23 cellular contexts compared by ENCODE assay signal in the genomic region with DNA sequence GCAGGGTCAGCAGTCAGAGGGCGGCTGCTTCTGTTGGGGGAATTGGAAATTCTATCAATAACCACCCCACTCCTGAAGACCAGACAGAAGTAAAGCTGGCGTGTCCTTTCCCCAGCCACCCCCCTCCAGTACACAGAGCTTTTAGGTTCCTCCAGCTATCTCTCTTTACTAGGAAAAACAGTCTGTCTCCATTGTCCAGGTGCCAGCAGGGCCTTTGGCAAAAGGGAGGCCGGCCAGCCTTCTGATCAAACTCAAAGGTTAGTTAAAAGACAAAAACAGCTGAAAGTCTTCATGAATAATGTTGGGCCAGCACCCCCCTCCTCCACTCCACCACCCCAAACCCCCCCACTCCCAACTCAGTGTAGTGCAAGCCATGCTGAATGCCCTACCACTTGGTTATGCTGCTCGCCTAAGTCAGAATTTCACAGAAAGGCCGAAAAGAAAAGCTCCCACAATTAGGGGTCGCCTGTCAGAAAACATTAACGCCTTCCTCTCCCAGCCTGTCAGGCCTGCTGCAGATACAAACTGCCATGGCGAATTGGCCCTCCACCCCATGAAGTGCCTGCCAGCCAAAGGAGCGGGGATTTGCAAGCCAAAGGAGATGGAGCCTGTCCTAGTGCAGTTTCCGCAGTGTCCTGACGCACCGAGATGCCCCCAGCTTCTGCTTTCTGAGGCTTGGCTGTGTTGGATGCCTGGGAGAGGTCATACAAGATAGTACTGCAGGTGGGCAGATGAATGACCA. TPM values are rescaled to one million over a fixed set of nuclear protein-coding genes. Genes with fewer than 3 reads are reported as not detected.
"Had no signal": no experiment of that assay in that cellular context is flagged by ENCODE, and none has a peak within 500 bp of the region (broad histone marks: within the 10 kb centered on the region; RNA-seq: fewer than 3 reads in every experiment).

No MANE protein-coding gene starts in this region.

- H3K36me3 ChIP-seq: right lobe of liver, transverse colon had no signal

- H3K9me3 ChIP-seq: psoas muscle, right lobe of liver had no signal

- DNase-seq: activated CD4-positive, alpha-beta T cell treated with anti-CD3 and anti-CD28 coated beads for 36 hours; activated CD8-positive, alpha-beta T cell treated with anti-CD3 and anti-CD28 coated beads for 36 hours; activated effector memory CD4-positive, alpha-beta T cell treated with anti-CD3 and anti-CD28 coated beads, Interleukin-2, amount 50 U/mL, for 16 hours; activated naive CD8-positive, alpha-beta T cell treated with anti-CD3 and anti-CD28 coated beads for 36 hours; activated T-cell treated with anti-CD3 and anti-CD28 coated beads, Interleukin-2, amount 50 U/mL, for 4 hours; cerebellar nuclear complex; dermis blood vessel endothelial cell; kidney glomerular epithelial cell; mesendoderm; psoas muscle; right lobe of liver; stimulated activated CD4-positive, alpha-beta T cell treated with anti-CD3 and anti-CD28 coated beads, Interleukin-4, amount 100 ng/mL, for 4 hours; stimulated activated CD8-positive, alpha-beta memory T cell treated with anti-CD3 and anti-CD28 coated beads, Interleukin-4, amount 100 ng/mL, for 48 hours; stimulated activated naive CD8-positive, alpha-beta T cell treated with anti-CD3 and anti-CD28 coated beads, Interleukin-15, Interleukin-2, amounts not matched to agents 100 U/mL and 50 U/mL, for 24 hours; T-helper 1 cell; transverse colon had no signal

- H3K4me1 ChIP-seq: psoas muscle had no signal

- H3K4me3 ChIP-seq: psoas muscle, smooth muscle cell, transverse colon had no signal

- H3K27ac Mint-ChIP-seq: activated CD4-positive, alpha-beta T cell treated with anti-CD3 and anti-CD28 coated beads for 36 hours; activated CD8-positive, alpha-beta T cell treated with anti-CD3 and anti-CD28 coated beads for 36 hours; activated naive CD8-positive, alpha-beta T cell treated with anti-CD3 and anti-CD28 coated beads for 36 hours; nephron progenitor cell had no signal

- H3K4me2 ChIP-seq: smooth muscle cell had no signal

- H3K4me3 Mint-ChIP-seq: activated CD8-positive, alpha-beta T cell treated with anti-CD3 and anti-CD28 coated beads for 36 hours; activated T-cell treated with anti-CD3 and anti-CD28 coated beads, Interleukin-2, amount 50 U/mL, for 4 hours had no signal

- H3K27ac ChIP-seq: psoas muscle, right lobe of liver, transverse colon, VCaP had no signal

- ATAC-seq: activated CD4-positive, alpha-beta T cell treated with anti-CD3 and anti-CD28 coated beads for 36 hours; activated CD8-positive, alpha-beta T cell treated with anti-CD3 and anti-CD28 coated beads for 36 hours; activated T-cell treated with anti-CD3 and anti-CD28 coated beads, Interleukin-2, amount 50 U/mL, for 4 hours; esophagus mucosa; psoas muscle; stimulated activated naive CD8-positive, alpha-beta T cell treated with anti-CD3 and anti-CD28 coated beads, Interleukin-15, Interleukin-2, amounts not matched to agents 100 U/mL and 50 U/mL, for 24 hours had no signal

RNA-seq across cellular contexts. Expression of a gene that starts 8.9 kb away (rescaled TPM):
- total RNA-seq: activated CD4-positive, alpha-beta T cell treated with anti-CD3 and anti-CD28 coated beads for 36 hours; activated CD8-positive, alpha-beta T cell treated with anti-CD3 and anti-CD28 coated beads for 36 hours; activated naive CD8-positive, alpha-beta T cell treated with anti-CD3 and anti-CD28 coated beads for 36 hours; activated T-cell treated with anti-CD3 and anti-CD28 coated beads, Interleukin-2, amount 50 U/mL, for 4 hours; dermis blood vessel endothelial cell; esophagus mucosa; glomerular endothelial cell; liver; osteoblast; psoas muscle; smooth muscle cell; transverse colon had no signal
- polyA plus RNA-seq: smooth muscle cell had no signal

RNA-seq across cellular contexts. Expression of a gene that starts 49.3 kb away (rescaled TPM):
- total RNA-seq: activated CD4-positive, alpha-beta T cell treated with anti-CD3 and anti-CD28 coated beads for 36 hours; activated CD8-positive, alpha-beta T cell treated with anti-CD3 and anti-CD28 coated beads for 36 hours; activated naive CD8-positive, alpha-beta T cell treated with anti-CD3 and anti-CD28 coated beads for 36 hours; dermis blood vessel endothelial cell; esophagus mucosa; glomerular endothelial cell; osteoblast; smooth muscle cell; transverse colon had no signal
- polyA plus RNA-seq: smooth muscle cell had no signal
